30 cellular contexts compared by ENCODE assay signal in the genomic region with DNA sequence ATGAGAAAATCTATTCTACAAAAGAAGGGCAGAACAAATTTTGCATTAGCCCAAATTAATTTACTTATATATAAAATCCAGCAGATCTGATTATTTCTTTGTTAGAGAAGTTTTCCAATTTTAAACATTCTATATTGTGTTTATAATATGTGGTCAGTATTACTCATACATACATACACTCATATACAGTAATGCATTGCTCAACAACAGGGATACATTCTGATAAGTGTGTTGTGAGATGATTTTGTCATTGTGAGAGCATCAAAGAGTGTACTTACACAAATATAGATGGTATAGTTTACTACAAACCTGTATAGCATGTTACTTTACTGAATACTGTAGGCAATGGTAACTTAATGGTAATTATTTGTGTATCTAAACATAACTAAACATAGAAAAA.
"Had no signal": no experiment of that assay in that cellular context is flagged by ENCODE, and none has a peak within 500 bp of the region (broad histone marks: within the 10 kb centered on the region; RNA-seq: fewer than 3 reads in every experiment).

No MANE protein-coding gene starts in this region.

- H3K27me3 ChIP-seq: ascending aorta had no signal

- H3K9ac ChIP-seq: KMS-11 had no signal

- H3K4me2 ChIP-seq: KMS-11, PC-9 had no signal

- ATAC-seq: activated CD8-positive, alpha-beta T cell treated with anti-CD3 and anti-CD28 coated beads for 36 hours; activated T-cell treated with anti-CD3 and anti-CD28 coated beads, Interleukin-2, amount 50 U/mL, for 72 hours; activated T-helper 17 cell treated with anti-CD3 and anti-CD28 coated beads, Interleukin-2, amount 50 U/mL, for 72 hours had no signal

- H3K9me3 ChIP-seq: ascending aorta had no signal

- DNase-seq: activated CD4-positive, alpha-beta T cell treated with anti-CD3 and anti-CD28 coated beads, Interleukin-2, amount 10 ng/mL, durations not matched to agents 24 days and 14 days; activated CD4-positive, alpha-beta T cell treated with anti-CD3 and anti-CD28 coated beads, Interleukin-2, amount 50 U/mL, for 4 hours; activated CD4-positive, CD25-positive, alpha-beta regulatory T cell; activated CD8-positive, alpha-beta T cell treated with anti-CD3 and anti-CD28 coated beads for 36 hours; activated effector memory CD4-positive, alpha-beta T cell treated with anti-CD3 and anti-CD28 coated beads, Interleukin-2, amount 50 U/mL, for 16 hours; activated naive CD4-positive, alpha-beta T cell; activated naive CD8-positive, alpha-beta T cell treated with anti-CD3 and anti-CD28 coated beads, Interleukin-2, amount 10 ng/mL, durations not matched to agents 7 days and 5 days; activated T-cell treated with anti-CD3 and anti-CD28 coated beads, Interleukin-2, amount 50 U/mL, for 1 hour; activated T-cell treated with anti-CD3 and anti-CD28 coated beads, Interleukin-2, amount 50 U/mL, for 72 hours; amygdala; NCI-H1092 treated with DMSO at 0.1 percent for 48 hours; NCI-H1417; NCI-H187 treated with DMSO at 0.1 percent for 48 hours; NCI-H2081; NCI-H2171 treated with DMSO at 0.1 percent for 48 hours; NCI-H345; NCI-H524 treated with DMSO at 0.1 percent for 48 hours; NCI-H748 treated with DMSO at 0.1 percent for 48 hours; NK-92 treated with Interleukin-12 subunit alpha and Interleukin-12 subunit beta, amount 100 ng/mL, for 24 hours; PC-9; Right ventricle myocardium superior; SW 1271; T-helper 1 cell; T-helper 2 cell; T-helper 9 cell; WERI-Rb-1 had no signal

- H3K27ac ChIP-seq: ascending aorta, KMS-11, PC-9, RWPE1, WERI-Rb-1 had no signal

- H3K4me1 ChIP-seq: ascending aorta had no signal

- H2AFZ ChIP-seq: PC-9 had no signal

- H3K4me3 ChIP-seq: ascending aorta, PC-9 had no signal

- H3K36me3 ChIP-seq: ascending aorta, WERI-Rb-1 had no signal
